Comparison of ENCODE assay signal across 1 cellular context in genomic region chr5:137888875-137889759, GRCh38.
TF ChIP-seq lines count a peak whose summit lies in the region.

PKD2L2 (plus strand) TSS chr5:137889457; CDS start chr5:137889492, 35 bp downstream.

TF ChIP-seq in K562, 482 proteins besides CTCF, POLR2A, EP300 and RAD21 (continued from another document and continues in another):
- TF ChIP-seq KAT8 (IDR thresholded peaks at IDR 0.05; ENCODE audit: low read depth) (no peak), ZSCAN32 (CRISPR knock-in tag; IDR thresholded peaks at IDR 0.05) (no peak), ZNF444 (CRISPR knock-in tag; IDR thresholded peaks at IDR 0.05) (no peak), SIN3A (IDR thresholded peaks at IDR 0.05; ENCODE audit: borderline replicate concordance in 2 of 2, control insufficient read depth in 1 of 2, low read depth in 2 of 2, low read length in 2 of 2) (no peak; a peak in 1 of 4 replicates), PHB (CRISPR knock-in tag; IDR thresholded peaks at IDR 0.05) (no peak), TBL1XR1 (IDR thresholded peaks at IDR 0.05; ENCODE audit: low read length in 2 of 2) (no peak), SOX6 (IDR thresholded peaks at IDR 0.05) (no peak; the same call in 1 of the 2 replicates), HNRNPH1 (optimal IDR thresholded peaks at IDR 0.05; ENCODE audit: low read depth, low read length) (no peak), BMI1 (IDR thresholded peaks at IDR 0.05; ENCODE audit: low read length) (no peak), ZNF57 (CRISPR knock-in tag; IDR thresholded peaks at IDR 0.05) (no peak), ARNT (IDR thresholded peaks at IDR 0.05) (no peak; a peak in 1 of 4 replicates), DMBX1 (CRISPR knock-in tag; IDR thresholded peaks at IDR 0.05; ENCODE audit: borderline replicate concordance) (no peak), ZBTB26 (CRISPR knock-in tag; IDR thresholded peaks at IDR 0.05) (no peak), ZNF77 (CRISPR knock-in tag; IDR thresholded peaks at IDR 0.05) (no peak), ID3 (CRISPR knock-in tag; IDR thresholded peaks at IDR 0.05) (no peak), ID3 (tag; IDR thresholded peaks at IDR 0.05) (0 out of 2 replicates have a peak, but pooled peaks have one; percentile 5), SMC3 (conservative IDR thresholded peaks at IDR 0.05; ENCODE audit: insufficient read depth, low read depth, low read length) (no peak), ATF2 (CRISPR knock-in tag; IDR thresholded peaks at IDR 0.05) (no peak), SFPQ (IDR thresholded peaks at IDR 0.05; ENCODE audit: low read depth, low read length) (no peak), MCM2 (IDR thresholded peaks at IDR 0.05; ENCODE audit: low read depth) (no peak), HNRNPUL1 (IDR thresholded peaks at IDR 0.05; ENCODE audit: low read length) (no peak), ZBTB7A (IDR thresholded peaks at IDR 0.05; ENCODE audit: borderline replicate concordance, control insufficient read depth, low read depth, low read length) (peak; percentile 46; the same call in 1 of the 2 replicates), LEF1 (IDR thresholded peaks at IDR 0.05) (no peak), ZFX (CRISPR knock-in tag; IDR thresholded peaks at IDR 0.05) (peak; percentile 99), SNIP1 (IDR thresholded peaks at IDR 0.05; ENCODE audit: low read depth) (no peak), SMAD1 (IDR thresholded peaks at IDR 0.05; ENCODE audit: low read depth, low read length, partially characterized antibody) (peak; percentile 50), E4F1 (CRISPR knock-in tag; IDR thresholded peaks at IDR 0.05; ENCODE audit: borderline replicate concordance) (no peak), SRSF9 (IDR thresholded peaks at IDR 0.05; ENCODE audit: borderline replicate concordance, low read depth, low read length) (no peak), GABPA (tag; conservative IDR thresholded peaks at IDR 0.05; ENCODE audit: low read depth) (peak; percentile 30; the same call in 1 of the 2 replicates), ZNF3 (CRISPR knock-in tag; IDR thresholded peaks at IDR 0.05) (no peak), EZH2 (IDR thresholded peaks at IDR 0.05; ENCODE audit: borderline replicate concordance, low read depth, low read length) (no peak), FOXP1 (CRISPR knock-in tag; IDR thresholded peaks at IDR 0.05) (peak; percentile 64; the same call in 1 of the 2 replicates), PHF8 (IDR thresholded peaks at IDR 0.05; ENCODE audit: borderline replicate concordance, low read length) (peak; percentile 96), ZC3H4 (CRISPR knock-in tag; IDR thresholded peaks at IDR 0.05; ENCODE audit: borderline replicate concordance) (no peak), RB1 (IDR thresholded peaks at IDR 0.05; ENCODE audit: low read depth) (peak; percentile 77), ETV1 (tag; conservative IDR thresholded peaks at IDR 0.05; ENCODE audit: low read depth) (no peak)
- TF ChIP-seq, protein P1, sequence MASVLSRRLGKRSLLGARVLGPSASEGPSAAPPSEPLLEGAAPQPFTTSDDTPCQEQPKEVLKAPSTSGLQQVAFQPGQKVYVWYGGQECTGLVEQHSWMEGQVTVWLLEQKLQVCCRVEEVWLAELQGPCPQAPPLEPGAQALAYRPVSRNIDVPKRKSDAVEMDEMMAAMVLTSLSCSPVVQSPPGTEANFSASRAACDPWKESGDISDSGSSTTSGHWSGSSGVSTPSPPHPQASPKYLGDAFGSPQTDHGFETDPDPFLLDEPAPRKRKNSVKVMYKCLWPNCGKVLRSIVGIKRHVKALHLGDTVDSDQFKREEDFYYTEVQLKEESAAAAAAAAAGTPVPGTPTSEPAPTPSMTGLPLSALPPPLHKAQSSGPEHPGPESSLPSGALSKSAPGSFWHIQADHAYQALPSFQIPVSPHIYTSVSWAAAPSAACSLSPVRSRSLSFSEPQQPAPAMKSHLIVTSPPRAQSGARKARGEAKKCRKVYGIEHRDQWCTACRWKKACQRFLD (CRISPR knock-in tag; IDR thresholded peaks at IDR 0.05) = no peak
- TF ChIP-seq, protein P2, sequence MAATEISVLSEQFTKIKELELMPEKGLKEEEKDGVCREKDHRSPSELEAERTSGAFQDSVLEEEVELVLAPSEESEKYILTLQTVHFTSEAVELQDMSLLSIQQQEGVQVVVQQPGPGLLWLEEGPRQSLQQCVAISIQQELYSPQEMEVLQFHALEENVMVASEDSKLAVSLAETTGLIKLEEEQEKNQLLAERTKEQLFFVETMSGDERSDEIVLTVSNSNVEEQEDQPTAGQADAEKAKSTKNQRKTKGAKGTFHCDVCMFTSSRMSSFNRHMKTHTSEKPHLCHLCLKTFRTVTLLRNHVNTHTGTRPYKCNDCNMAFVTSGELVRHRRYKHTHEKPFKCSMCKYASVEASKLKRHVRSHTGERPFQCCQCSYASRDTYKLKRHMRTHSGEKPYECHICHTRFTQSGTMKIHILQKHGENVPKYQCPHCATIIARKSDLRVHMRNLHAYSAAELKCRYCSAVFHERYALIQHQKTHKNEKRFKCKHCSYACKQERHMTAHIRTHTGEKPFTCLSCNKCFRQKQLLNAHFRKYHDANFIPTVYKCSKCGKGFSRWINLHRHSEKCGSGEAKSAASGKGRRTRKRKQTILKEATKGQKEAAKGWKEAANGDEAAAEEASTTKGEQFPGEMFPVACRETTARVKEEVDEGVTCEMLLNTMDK (IDR thresholded peaks at IDR 0.05; ENCODE audit: borderline replicate concordance, insufficient read depth, low read depth, low read length, poor library complexity, severe bottlenecking) = peak; percentile 60
- TF ChIP-seq, protein P3, sequence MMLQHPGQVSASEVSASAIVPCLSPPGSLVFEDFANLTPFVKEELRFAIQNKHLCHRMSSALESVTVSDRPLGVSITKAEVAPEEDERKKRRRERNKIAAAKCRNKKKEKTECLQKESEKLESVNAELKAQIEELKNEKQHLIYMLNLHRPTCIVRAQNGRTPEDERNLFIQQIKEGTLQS (IDR thresholded peaks at IDR 0.05) = no peak
- TF ChIP-seq, protein P3 (CRISPR knock-in tag; conservative IDR thresholded peaks at IDR 0.05) = no peak
- TF ChIP-seq, protein P4, sequence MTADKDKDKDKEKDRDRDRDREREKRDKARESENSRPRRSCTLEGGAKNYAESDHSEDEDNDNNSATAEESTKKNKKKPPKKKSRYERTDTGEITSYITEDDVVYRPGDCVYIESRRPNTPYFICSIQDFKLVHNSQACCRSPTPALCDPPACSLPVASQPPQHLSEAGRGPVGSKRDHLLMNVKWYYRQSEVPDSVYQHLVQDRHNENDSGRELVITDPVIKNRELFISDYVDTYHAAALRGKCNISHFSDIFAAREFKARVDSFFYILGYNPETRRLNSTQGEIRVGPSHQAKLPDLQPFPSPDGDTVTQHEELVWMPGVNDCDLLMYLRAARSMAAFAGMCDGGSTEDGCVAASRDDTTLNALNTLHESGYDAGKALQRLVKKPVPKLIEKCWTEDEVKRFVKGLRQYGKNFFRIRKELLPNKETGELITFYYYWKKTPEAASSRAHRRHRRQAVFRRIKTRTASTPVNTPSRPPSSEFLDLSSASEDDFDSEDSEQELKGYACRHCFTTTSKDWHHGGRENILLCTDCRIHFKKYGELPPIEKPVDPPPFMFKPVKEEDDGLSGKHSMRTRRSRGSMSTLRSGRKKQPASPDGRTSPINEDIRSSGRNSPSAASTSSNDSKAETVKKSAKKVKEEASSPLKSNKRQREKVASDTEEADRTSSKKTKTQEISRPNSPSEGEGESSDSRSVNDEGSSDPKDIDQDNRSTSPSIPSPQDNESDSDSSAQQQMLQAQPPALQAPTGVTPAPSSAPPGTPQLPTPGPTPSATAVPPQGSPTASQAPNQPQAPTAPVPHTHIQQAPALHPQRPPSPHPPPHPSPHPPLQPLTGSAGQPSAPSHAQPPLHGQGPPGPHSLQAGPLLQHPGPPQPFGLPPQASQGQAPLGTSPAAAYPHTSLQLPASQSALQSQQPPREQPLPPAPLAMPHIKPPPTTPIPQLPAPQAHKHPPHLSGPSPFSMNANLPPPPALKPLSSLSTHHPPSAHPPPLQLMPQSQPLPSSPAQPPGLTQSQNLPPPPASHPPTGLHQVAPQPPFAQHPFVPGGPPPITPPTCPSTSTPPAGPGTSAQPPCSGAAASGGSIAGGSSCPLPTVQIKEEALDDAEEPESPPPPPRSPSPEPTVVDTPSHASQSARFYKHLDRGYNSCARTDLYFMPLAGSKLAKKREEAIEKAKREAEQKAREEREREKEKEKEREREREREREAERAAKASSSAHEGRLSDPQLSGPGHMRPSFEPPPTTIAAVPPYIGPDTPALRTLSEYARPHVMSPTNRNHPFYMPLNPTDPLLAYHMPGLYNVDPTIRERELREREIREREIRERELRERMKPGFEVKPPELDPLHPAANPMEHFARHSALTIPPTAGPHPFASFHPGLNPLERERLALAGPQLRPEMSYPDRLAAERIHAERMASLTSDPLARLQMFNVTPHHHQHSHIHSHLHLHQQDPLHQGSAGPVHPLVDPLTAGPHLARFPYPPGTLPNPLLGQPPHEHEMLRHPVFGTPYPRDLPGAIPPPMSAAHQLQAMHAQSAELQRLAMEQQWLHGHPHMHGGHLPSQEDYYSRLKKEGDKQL (CRISPR knock-in tag; IDR thresholded peaks at IDR 0.05; ENCODE audit: borderline replicate concordance) = no peak
- TF ChIP-seq, protein P5, sequence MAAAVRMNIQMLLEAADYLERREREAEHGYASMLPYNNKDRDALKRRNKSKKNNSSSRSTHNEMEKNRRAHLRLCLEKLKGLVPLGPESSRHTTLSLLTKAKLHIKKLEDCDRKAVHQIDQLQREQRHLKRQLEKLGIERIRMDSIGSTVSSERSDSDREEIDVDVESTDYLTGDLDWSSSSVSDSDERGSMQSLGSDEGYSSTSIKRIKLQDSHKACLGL (CRISPR knock-in tag; IDR thresholded peaks at IDR 0.05; ENCODE audit: borderline replicate concordance, poor library complexity, severe bottlenecking) = no peak
- TF ChIP-seq, protein P6, sequence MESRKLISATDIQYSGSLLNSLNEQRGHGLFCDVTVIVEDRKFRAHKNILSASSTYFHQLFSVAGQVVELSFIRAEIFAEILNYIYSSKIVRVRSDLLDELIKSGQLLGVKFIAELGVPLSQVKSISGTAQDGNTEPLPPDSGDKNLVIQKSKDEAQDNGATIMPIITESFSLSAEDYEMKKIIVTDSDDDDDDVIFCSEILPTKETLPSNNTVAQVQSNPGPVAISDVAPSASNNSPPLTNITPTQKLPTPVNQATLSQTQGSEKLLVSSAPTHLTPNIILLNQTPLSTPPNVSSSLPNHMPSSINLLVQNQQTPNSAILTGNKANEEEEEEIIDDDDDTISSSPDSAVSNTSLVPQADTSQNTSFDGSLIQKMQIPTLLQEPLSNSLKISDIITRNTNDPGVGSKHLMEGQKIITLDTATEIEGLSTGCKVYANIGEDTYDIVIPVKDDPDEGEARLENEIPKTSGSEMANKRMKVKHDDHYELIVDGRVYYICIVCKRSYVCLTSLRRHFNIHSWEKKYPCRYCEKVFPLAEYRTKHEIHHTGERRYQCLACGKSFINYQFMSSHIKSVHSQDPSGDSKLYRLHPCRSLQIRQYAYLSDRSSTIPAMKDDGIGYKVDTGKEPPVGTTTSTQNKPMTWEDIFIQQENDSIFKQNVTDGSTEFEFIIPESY (CRISPR knock-in tag; IDR thresholded peaks at IDR 0.05) = no peak
